In the genomic region with DNA sequence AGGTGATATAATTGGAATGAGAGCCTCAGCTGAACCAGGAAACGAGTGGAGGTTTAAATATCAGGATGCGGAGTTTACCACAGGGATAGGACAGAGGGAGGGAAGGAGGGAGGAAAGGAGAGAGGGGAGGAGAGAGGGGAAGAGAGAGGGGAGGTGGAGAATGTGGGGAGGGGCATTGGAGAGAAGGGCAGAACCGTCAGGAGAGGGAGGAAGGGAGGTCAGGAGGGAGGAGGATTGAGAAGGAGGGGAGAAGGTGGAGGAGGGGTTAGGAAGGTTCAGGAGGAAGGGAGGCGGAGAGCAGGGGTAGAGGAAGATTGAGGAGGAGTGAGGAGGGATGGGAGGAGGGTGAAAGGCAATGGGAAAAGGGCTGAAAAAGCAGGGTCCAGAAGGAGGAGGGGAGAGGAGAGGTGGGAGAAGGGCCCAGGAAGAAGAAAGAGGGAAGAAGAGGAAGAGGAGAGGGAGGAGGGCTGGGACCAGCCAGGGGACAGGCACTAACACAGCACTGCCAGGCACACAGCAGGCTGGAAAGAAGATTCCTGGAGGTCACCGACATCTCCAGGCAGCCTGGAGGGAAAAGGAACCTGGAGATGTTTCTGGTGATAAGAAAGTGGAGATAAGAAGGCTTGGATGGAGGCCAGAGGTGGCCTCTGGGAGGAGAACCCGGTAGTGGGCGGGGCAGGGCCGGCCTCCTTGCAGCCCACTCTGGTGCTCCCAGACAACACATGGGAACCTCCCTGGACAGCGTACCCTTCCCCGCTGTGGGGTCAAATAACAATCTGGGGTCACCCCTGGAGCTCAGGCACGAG, we compare ENCODE assay signal across 1 cellular context.
TF ChIP-seq lines count a peak whose summit lies in the region.

No MANE protein-coding gene starts in this region.

TF ChIP-seq in HEK293, 187 proteins besides CTCF, POLR2A, EP300 and RAD21 (continued from another document and continues in another):
- TF ChIP-seq, protein P1, sequence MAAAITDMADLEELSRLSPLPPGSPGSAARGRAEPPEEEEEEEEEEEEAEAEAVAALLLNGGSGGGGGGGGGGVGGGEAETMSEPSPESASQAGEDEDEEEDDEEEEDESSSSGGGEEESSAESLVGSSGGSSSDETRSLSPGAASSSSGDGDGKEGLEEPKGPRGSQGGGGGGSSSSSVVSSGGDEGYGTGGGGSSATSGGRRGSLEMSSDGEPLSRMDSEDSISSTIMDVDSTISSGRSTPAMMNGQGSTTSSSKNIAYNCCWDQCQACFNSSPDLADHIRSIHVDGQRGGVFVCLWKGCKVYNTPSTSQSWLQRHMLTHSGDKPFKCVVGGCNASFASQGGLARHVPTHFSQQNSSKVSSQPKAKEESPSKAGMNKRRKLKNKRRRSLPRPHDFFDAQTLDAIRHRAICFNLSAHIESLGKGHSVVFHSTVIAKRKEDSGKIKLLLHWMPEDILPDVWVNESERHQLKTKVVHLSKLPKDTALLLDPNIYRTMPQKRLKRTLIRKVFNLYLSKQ (tag by site-specific recombination; IDR thresholded peaks at IDR 0.05; ENCODE audit: borderline replicate concordance), result no peak
- TF ChIP-seq ZNF324 (tag by site-specific recombination; IDR thresholded peaks at IDR 0.05), result no peak
- no peak for TF ChIP-seq ZNF473 (tag by site-specific recombination; IDR thresholded peaks at IDR 0.05)
- TF ChIP-seq PRDM1 (tag by site-specific recombination; IDR thresholded peaks at IDR 0.05), result peak; percentile 80
- TF ChIP-seq, protein P2, sequence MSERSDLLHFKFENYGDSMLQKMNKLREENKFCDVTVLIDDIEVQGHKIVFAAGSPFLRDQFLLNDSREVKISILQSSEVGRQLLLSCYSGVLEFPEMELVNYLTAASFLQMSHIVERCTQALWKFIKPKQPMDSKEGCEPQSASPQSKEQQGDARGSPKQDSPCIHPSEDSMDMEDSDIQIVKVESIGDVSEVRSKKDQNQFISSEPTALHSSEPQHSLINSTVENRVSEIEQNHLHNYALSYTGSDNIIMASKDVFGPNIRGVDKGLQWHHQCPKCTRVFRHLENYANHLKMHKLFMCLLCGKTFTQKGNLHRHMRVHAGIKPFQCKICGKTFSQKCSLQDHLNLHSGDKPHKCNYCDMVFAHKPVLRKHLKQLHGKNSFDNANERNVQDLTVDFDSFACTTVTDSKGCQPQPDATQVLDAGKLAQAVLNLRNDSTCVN (tag by site-specific recombination; optimal IDR thresholded peaks at IDR 0.05), result no peak
- no peak for TF ChIP-seq ZNF214 (tag by site-specific recombination; IDR thresholded peaks at IDR 0.05; ENCODE audit: borderline replicate concordance)
- TF ChIP-seq ZNF416 (tag by site-specific recombination; IDR thresholded peaks at IDR 0.05), result no peak
- TF ChIP-seq SP3 (tag by site-specific recombination; IDR thresholded peaks at IDR 0.05), result peak; percentile 95
- TF ChIP-seq ZNF112 (tag by site-specific recombination; IDR thresholded peaks at IDR 0.05), result no peak
- no peak for TF ChIP-seq ZNF548 (tag by site-specific recombination; IDR thresholded peaks at IDR 0.05)
- TF ChIP-seq ZFP69B (tag by site-specific recombination; IDR thresholded peaks at IDR 0.05), result no peak
- TF ChIP-seq GLI4 (tag by site-specific recombination; IDR thresholded peaks at IDR 0.05), result no peak
- no peak for TF ChIP-seq MZF1 (tag by site-specific recombination; IDR thresholded peaks at IDR 0.05; ENCODE audit: borderline replicate concordance)
- TF ChIP-seq ZNF133 (tag by site-specific recombination; IDR thresholded peaks at IDR 0.05), result no peak
- TF ChIP-seq ZNF175 (tag by site-specific recombination; IDR thresholded peaks at IDR 0.05), result no peak
- 0 out of 2 replicates have a peak, but pooled peaks have one; percentile 15 for TF ChIP-seq ZNF843 (tag by site-specific recombination; IDR thresholded peaks at IDR 0.05)
- TF ChIP-seq ZNF560 (tag by site-specific recombination; IDR thresholded peaks at IDR 0.05; ENCODE audit: borderline replicate concordance), result no peak
- no peak for TF ChIP-seq ZNF530 (tag by site-specific recombination; IDR thresholded peaks at IDR 0.05; ENCODE audit: low read depth)
- TF ChIP-seq ZNF354C (tag by site-specific recombination; IDR thresholded peaks at IDR 0.05; ENCODE audit: borderline replicate concordance, low read depth), result no peak
- no peak for TF ChIP-seq ZNF610 (tag by site-specific recombination; IDR thresholded peaks at IDR 0.05; ENCODE audit: borderline replicate concordance)
- no peak for TF ChIP-seq ZNF184 (tag by site-specific recombination; IDR thresholded peaks at IDR 0.05)
- TF ChIP-seq, protein P3, sequence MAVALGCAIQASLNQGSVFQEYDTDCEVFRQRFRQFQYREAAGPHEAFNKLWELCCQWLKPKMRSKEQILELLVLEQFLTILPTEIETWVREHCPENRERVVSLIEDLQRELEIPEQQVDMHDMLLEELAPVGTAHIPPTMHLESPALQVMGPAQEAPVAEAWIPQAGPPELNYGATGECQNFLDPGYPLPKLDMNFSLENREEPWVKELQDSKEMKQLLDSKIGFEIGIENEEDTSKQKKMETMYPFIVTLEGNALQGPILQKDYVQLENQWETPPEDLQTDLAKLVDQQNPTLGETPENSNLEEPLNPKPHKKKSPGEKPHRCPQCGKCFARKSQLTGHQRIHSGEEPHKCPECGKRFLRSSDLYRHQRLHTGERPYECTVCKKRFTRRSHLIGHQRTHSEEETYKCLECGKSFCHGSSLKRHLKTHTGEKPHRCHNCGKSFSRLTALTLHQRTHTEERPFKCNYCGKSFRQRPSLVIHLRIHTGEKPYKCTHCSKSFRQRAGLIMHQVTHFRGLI (tag by site-specific recombination; IDR thresholded peaks at IDR 0.05), result no peak
- TF ChIP-seq, protein P4, sequence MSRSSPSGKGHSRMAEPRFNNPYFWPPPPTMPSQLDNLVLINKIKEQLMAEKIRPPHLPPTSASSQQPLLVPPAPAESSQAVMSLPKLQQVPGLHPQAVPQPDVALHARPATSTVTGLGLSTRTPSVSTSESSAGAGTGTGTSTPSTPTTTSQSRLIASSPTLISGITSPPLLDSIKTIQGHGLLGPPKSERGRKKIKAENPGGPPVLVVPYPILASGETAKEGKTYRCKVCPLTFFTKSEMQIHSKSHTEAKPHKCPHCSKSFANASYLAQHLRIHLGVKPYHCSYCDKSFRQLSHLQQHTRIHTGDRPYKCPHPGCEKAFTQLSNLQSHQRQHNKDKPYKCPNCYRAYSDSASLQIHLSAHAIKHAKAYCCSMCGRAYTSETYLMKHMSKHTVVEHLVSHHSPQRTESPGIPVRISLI (tag by site-specific recombination; IDR thresholded peaks at IDR 0.05), result no peak
- TF ChIP-seq ZNF701 (tag by site-specific recombination; IDR thresholded peaks at IDR 0.05), result no peak
- peak; percentile 92 for TF ChIP-seq ZNF366 (tag by site-specific recombination; conservative IDR thresholded peaks at IDR 0.05)
- peak; percentile 60; the same call in 1 of the 2 replicates for TF ChIP-seq ZNF792 (tag by site-specific recombination; IDR thresholded peaks at IDR 0.05)
- TF ChIP-seq, protein P5, sequence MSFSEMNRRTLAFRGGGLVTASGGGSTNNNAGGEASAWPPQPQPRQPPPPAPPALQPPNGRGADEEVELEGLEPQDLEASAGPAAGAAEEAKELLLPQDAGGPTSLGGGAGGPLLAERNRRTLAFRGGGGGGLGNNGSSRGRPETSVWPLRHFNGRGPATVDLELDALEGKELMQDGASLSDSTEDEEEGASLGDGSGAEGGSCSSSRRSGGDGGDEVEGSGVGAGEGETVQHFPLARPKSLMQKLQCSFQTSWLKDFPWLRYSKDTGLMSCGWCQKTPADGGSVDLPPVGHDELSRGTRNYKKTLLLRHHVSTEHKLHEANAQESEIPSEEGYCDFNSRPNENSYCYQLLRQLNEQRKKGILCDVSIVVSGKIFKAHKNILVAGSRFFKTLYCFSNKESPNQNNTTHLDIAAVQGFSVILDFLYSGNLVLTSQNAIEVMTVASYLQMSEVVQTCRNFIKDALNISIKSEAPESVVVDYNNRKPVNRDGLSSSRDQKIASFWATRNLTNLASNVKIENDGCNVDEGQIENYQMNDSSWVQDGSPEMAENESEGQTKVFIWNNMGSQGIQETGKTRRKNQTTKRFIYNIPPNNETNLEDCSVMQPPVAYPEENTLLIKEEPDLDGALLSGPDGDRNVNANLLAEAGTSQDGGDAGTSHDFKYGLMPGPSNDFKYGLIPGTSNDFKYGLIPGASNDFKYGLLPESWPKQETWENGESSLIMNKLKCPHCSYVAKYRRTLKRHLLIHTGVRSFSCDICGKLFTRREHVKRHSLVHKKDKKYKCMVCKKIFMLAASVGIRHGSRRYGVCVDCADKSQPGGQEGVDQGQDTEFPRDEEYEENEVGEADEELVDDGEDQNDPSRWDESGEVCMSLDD (tag by site-specific recombination; IDR thresholded peaks at IDR 0.05), result 0 out of 2 replicates have a peak, but pooled peaks have one; percentile 21
- no peak for TF ChIP-seq ZNF48 (tag by site-specific recombination; IDR thresholded peaks at IDR 0.05)
- TF ChIP-seq ZNF658 (tag by site-specific recombination; IDR thresholded peaks at IDR 0.05), result no peak
- TF ChIP-seq ZNF169 (tag by site-specific recombination; IDR thresholded peaks at IDR 0.05), result no peak
- peak; percentile 45; the same call in 1 of the 2 replicates for TF ChIP-seq ZNF501 (tag by site-specific recombination; IDR thresholded peaks at IDR 0.05)
- no peak for TF ChIP-seq ZNF621 (tag by site-specific recombination; IDR thresholded peaks at IDR 0.05)
- TF ChIP-seq, protein P6, sequence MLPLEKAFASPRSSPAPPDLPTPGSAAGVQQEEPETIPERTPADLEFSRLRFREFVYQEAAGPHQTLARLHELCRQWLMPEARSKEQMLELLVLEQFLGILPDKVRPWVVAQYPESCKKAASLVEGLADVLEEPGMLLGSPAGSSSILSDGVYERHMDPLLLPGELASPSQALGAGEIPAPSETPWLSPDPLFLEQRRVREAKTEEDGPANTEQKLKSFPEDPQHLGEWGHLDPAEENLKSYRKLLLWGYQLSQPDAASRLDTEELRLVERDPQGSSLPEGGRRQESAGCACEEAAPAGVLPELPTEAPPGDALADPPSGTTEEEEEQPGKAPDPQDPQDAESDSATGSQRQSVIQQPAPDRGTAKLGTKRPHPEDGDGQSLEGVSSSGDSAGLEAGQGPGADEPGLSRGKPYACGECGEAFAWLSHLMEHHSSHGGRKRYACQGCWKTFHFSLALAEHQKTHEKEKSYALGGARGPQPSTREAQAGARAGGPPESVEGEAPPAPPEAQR (tag by site-specific recombination; IDR thresholded peaks at IDR 0.05), result peak; percentile 30; the same call in 1 of the 2 replicates
- TF ChIP-seq ZNF335 (tag by site-specific recombination; conservative IDR thresholded peaks at IDR 0.05), result no peak
- TF ChIP-seq, protein P7, sequence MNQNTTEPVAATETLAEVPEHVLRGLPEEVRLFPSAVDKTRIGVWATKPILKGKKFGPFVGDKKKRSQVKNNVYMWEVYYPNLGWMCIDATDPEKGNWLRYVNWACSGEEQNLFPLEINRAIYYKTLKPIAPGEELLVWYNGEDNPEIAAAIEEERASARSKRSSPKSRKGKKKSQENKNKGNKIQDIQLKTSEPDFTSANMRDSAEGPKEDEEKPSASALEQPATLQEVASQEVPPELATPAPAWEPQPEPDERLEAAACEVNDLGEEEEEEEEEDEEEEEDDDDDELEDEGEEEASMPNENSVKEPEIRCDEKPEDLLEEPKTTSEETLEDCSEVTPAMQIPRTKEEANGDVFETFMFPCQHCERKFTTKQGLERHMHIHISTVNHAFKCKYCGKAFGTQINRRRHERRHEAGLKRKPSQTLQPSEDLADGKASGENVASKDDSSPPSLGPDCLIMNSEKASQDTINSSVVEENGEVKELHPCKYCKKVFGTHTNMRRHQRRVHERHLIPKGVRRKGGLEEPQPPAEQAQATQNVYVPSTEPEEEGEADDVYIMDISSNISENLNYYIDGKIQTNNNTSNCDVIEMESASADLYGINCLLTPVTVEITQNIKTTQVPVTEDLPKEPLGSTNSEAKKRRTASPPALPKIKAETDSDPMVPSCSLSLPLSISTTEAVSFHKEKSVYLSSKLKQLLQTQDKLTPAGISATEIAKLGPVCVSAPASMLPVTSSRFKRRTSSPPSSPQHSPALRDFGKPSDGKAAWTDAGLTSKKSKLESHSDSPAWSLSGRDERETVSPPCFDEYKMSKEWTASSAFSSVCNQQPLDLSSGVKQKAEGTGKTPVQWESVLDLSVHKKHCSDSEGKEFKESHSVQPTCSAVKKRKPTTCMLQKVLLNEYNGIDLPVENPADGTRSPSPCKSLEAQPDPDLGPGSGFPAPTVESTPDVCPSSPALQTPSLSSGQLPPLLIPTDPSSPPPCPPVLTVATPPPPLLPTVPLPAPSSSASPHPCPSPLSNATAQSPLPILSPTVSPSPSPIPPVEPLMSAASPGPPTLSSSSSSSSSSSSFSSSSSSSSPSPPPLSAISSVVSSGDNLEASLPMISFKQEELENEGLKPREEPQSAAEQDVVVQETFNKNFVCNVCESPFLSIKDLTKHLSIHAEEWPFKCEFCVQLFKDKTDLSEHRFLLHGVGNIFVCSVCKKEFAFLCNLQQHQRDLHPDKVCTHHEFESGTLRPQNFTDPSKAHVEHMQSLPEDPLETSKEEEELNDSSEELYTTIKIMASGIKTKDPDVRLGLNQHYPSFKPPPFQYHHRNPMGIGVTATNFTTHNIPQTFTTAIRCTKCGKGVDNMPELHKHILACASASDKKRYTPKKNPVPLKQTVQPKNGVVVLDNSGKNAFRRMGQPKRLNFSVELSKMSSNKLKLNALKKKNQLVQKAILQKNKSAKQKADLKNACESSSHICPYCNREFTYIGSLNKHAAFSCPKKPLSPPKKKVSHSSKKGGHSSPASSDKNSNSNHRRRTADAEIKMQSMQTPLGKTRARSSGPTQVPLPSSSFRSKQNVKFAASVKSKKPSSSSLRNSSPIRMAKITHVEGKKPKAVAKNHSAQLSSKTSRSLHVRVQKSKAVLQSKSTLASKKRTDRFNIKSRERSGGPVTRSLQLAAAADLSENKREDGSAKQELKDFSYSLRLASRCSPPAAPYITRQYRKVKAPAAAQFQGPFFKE (tag by site-specific recombination; IDR thresholded peaks at IDR 0.05; ENCODE audit: borderline replicate concordance), result no peak
- TF ChIP-seq ZFP41 (tag by site-specific recombination; IDR thresholded peaks at IDR 0.05; ENCODE audit: borderline replicate concordance), result no peak
- TF ChIP-seq, protein P8, sequence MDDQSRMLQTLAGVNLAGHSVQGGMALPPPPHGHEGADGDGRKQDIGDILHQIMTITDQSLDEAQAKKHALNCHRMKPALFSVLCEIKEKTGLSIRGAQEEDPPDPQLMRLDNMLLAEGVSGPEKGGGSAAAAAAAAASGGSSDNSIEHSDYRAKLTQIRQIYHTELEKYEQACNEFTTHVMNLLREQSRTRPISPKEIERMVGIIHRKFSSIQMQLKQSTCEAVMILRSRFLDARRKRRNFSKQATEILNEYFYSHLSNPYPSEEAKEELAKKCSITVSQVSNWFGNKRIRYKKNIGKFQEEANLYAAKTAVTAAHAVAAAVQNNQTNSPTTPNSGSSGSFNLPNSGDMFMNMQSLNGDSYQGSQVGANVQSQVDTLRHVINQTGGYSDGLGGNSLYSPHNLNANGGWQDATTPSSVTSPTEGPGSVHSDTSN (CRISPR knock-in tag; IDR thresholded peaks at IDR 0.05), result no peak
- TF ChIP-seq YY2 (tag by site-specific recombination; IDR thresholded peaks at IDR 0.05), result peak; percentile 27; the same call in 1 of the 2 replicates
- no peak for TF ChIP-seq ZNF266 (tag by site-specific recombination; IDR thresholded peaks at IDR 0.05; ENCODE audit: low read depth)
- TF ChIP-seq ZNF132 (tag by site-specific recombination; IDR thresholded peaks at IDR 0.05; ENCODE audit: borderline replicate concordance), result no peak
- no peak for TF ChIP-seq ZBTB7A (tag by site-specific recombination; IDR thresholded peaks at IDR 0.05; ENCODE audit: low read depth)
- no peak for TF ChIP-seq ZNF529 (tag by site-specific recombination; IDR thresholded peaks at IDR 0.05; ENCODE audit: insufficient replicate concordance)
- TF ChIP-seq WT1 (tag by site-specific recombination; IDR thresholded peaks at IDR 0.05), result peak; percentile 100
- TF ChIP-seq ZBTB20 (tag by site-specific recombination; IDR thresholded peaks at IDR 0.05), result 0 out of 2 replicates have a peak, but pooled peaks have one; percentile 12
